25 cellular contexts compared by ENCODE assay signal in the genomic region with DNA sequence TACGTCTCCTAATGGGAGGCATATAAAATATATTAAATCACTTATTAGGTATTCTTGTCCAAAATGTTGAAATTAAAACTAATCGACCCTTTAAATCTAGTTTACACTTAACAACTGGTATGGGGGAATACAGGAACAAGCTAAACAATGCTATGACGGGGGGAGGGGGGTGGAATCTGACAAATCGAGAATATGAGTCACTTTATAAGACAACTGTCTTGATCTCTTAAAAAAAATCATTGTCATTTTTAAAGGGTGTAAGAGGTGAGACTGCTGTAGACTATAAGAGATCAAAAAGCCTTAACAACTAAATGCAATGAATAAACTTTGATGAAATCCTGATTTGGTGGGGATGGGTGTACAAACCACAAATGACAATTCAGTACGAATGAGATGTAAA. TPM values are rescaled to one million over a fixed set of nuclear protein-coding genes. Genes with fewer than 3 reads are reported as not detected.
A peak's percentile ranks its signal among the peaks of the same experiment; 100 is the strongest.
DNase-seq lines count a peak whose midpoint lies in the region; ATAC-seq and TF ChIP-seq lines count a peak whose summit lies in the region.
"Had no signal": no experiment of that assay in that cellular context is flagged by ENCODE, and none has a peak within 500 bp of the region (broad histone marks: within the 10 kb centered on the region; RNA-seq: fewer than 3 reads in every experiment).

No MANE protein-coding gene starts in this region.

- peaks cover 17% of the 10 kb centered on the region for H3K36me3 Mint-ChIP-seq in activated naive CD8-positive, alpha-beta T cell treated with anti-CD3 and anti-CD28 coated beads, Interleukin-2, amount 50 U/mL, for 24 hours (ENCODE audit: low read depth)
- peaks cover 15% of the 10 kb centered on the region for H3K36me3 Mint-ChIP-seq in WTC11

- H4K20me1 ChIP-seq in Loucy (ENCODE audit: insufficient read depth, low read length, poor library complexity, severe bottlenecking): peaks cover 80% of the 10 kb centered on the region

- H3K4me2 ChIP-seq in Loucy (ENCODE audit: low read depth, low read length, poor library complexity, severe bottlenecking): peak overlapping the region; percentile 41
- H3K4me2 ChIP-seq: SK-N-SH, smooth muscle cell had no signal

- H3F3A ChIP-seq in Loucy (ENCODE audit: low read depth): no peaks in the 10 kb centered on the region

- CTCF ChIA-PET in WTC11 (lab: Charles Lee): no interaction called here

- H3K4me1 Mint-ChIP-seq in activated naive CD8-positive, alpha-beta T cell treated with anti-CD3 and anti-CD28 coated beads, Interleukin-2, amount 50 U/mL, for 24 hours: peaks cover 81% of the 10 kb centered on the region
- peaks cover 11% of the 10 kb centered on the region for H3K4me1 Mint-ChIP-seq in WTC11

- TF ChIP-seq CTCF in Loucy (conservative IDR thresholded peaks at IDR 0.05; ENCODE audit: low read length) (no peak), WTC11 (IDR thresholded peaks at IDR 0.05) (no peak)

- DNase-seq in activated T-cell treated with anti-CD3 and anti-CD28 coated beads for 4 hours (peak; percentile 31), WTC11 (ENCODE audit: low spot score) (no peak), GDM1 (lab: John Stamatoyannopoulos, UW) (no peak), Right ventricle myocardium inferior (ENCODE audit: missing footprints) (no peak)
- DNase-seq in activated T-cell treated with anti-CD3 and anti-CD28 coated beads, Interleukin-2, amount 50 U/mL, for 48 hours: no peak
- no peak for DNase-seq in activated naive CD8-positive, alpha-beta T cell treated with anti-CD3 and anti-CD28 coated beads, Interleukin-2, amount 50 U/mL, for 24 hours
- DNase-seq in stimulated activated CD4-positive, alpha-beta T cell treated with anti-CD3 and anti-CD28 coated beads, Interleukin-4, amount 100 ng/mL, for 1 hour: peak; percentile 34
- DNase-seq: activated effector memory CD4-positive, alpha-beta T cell treated with anti-CD3 and anti-CD28 coated beads, Interleukin-2, amount 50 U/mL, for 16 hours; aorta; DMS153; kidney glomerular epithelial cell; MM.1S; NCI-H1417 treated with DMSO at 0.1 percent for 48 hours; NCI-H2107; NK-92 treated with Interleukin-12 subunit alpha and Interleukin-12 subunit beta, amount 100 ng/mL, for 24 hours; SK-N-SH had no signal

- no peak overlapping the region for H2AFZ ChIP-seq in Loucy (ENCODE audit: low read length)

- intact Hi-C loops in Right ventricle myocardium inferior (cut with DNase I): no loop called here

- peak overlapping the region; percentile 12 for H3K9ac ChIP-seq in Loucy (ENCODE audit: low read depth, low read length, poor library complexity, severe bottlenecking)
- H3K9ac ChIP-seq: SK-N-SH had no signal

- peaks cover 1% of the 10 kb centered on the region; the same call in 1 of the 2 replicates for H3K36me3 ChIP-seq in Loucy (ENCODE audit: insufficient read depth, low read length)
- H3K36me3 ChIP-seq: suprapubic skin had no signal

- H3K27me3 ChIP-seq in Loucy (ENCODE audit: insufficient read depth, low read length, poor library complexity, severe bottlenecking): no peaks in the 10 kb centered on the region
- H3K27me3 ChIP-seq: suprapubic skin had no signal

- no peaks in the 10 kb centered on the region for H3K27me3 Mint-ChIP-seq in activated naive CD8-positive, alpha-beta T cell treated with anti-CD3 and anti-CD28 coated beads, Interleukin-2, amount 50 U/mL, for 24 hours
- no peaks in the 10 kb centered on the region; the same call in 1 of the 2 replicates for H3K27me3 Mint-ChIP-seq in WTC11 (ENCODE audit: low read depth)
- H3K27me3 Mint-ChIP-seq: dendritic cell treated with granulocyte-macrophage colony-stimulating factor and Interleukin-4, amounts not matched to agents 40 ng/mL and 50 ng/mL, for 4 days had no signal

- peak overlapping the region; percentile 5 for H3K27ac Mint-ChIP-seq in activated naive CD8-positive, alpha-beta T cell treated with anti-CD3 and anti-CD28 coated beads, Interleukin-2, amount 50 U/mL, for 24 hours
- H3K27ac Mint-ChIP-seq in WTC11: no peak overlapping the region

- H3K9me3 ChIP-seq in Loucy (ENCODE audit: insufficient read depth, low read depth, low read length): peaks cover 5% of the 10 kb centered on the region; the same call in 1 of the 2 replicates
- H3K9me3 ChIP-seq: SK-N-SH, suprapubic skin had no signal

- H3K9me3 Mint-ChIP-seq in activated naive CD8-positive, alpha-beta T cell treated with anti-CD3 and anti-CD28 coated beads, Interleukin-2, amount 50 U/mL, for 24 hours: no peaks in the 10 kb centered on the region
- H3K9me3 Mint-ChIP-seq in WTC11: peaks cover 13% of the 10 kb centered on the region
- H3K9me3 Mint-ChIP-seq: dendritic cell treated with granulocyte-macrophage colony-stimulating factor and Interleukin-4, amounts not matched to agents 40 ng/mL and 50 ng/mL, for 4 days had no signal

- peaks cover 50% of the 10 kb centered on the region for H3K4me1 ChIP-seq in Loucy (ENCODE audit: insufficient read depth, low read length, poor library complexity, severe bottlenecking)

- H3K4me3 Mint-ChIP-seq in activated naive CD8-positive, alpha-beta T cell treated with anti-CD3 and anti-CD28 coated beads, Interleukin-2, amount 50 U/mL, for 24 hours: no peak overlapping the region
- H3K4me3 Mint-ChIP-seq in WTC11: no peak overlapping the region
- H3K4me3 Mint-ChIP-seq: CD14-positive monocyte; dendritic cell treated with granulocyte-macrophage colony-stimulating factor and Interleukin-4, amounts not matched to agents 40 ng/mL and 50 ng/mL, for 4 days had no signal

- no peaks in the 10 kb centered on the region for H3K9me2 ChIP-seq in Loucy (replicated peaks; ENCODE audit: low read depth, low read length)
- H3K9me2 ChIP-seq: SK-N-SH had no signal

- H3K79me2 ChIP-seq in Loucy (ENCODE audit: insufficient read depth, low read length): peaks cover 96% of the 10 kb centered on the region

- POLR2A ChIA-PET in WTC11 (lab: Charles Lee): no interaction called here

- H3K4me3 ChIP-seq in Loucy (ENCODE audit: low read length, poor library complexity, severe bottlenecking): peak overlapping the region; percentile 40
- H3K4me3 ChIP-seq: lung, smooth muscle cell, suprapubic skin had no signal

- no peak for ATAC-seq in activated naive CD8-positive, alpha-beta T cell treated with anti-CD3 and anti-CD28 coated beads, Interleukin-2, amount 50 U/mL, for 24 hours
- ATAC-seq in WTC11 (no peak), Right ventricle myocardium inferior (no peak)

TF ChIP-seq in WTC11, 78 proteins besides CTCF, POLR2A, EP300 and RAD21 (continues in another document):
- no peak for TF ChIP-seq ZNF121 (CRISPR knock-in tag; IDR thresholded peaks at IDR 0.05)
- no peak for TF ChIP-seq TEAD1 (CRISPR knock-in tag; IDR thresholded peaks at IDR 0.05)
- TF ChIP-seq USF2 (CRISPR knock-in tag; IDR thresholded peaks at IDR 0.05): no peak
- TF ChIP-seq NFE2L1 (CRISPR knock-in tag; IDR thresholded peaks at IDR 0.05): no peak
- TF ChIP-seq, protein P1, sequence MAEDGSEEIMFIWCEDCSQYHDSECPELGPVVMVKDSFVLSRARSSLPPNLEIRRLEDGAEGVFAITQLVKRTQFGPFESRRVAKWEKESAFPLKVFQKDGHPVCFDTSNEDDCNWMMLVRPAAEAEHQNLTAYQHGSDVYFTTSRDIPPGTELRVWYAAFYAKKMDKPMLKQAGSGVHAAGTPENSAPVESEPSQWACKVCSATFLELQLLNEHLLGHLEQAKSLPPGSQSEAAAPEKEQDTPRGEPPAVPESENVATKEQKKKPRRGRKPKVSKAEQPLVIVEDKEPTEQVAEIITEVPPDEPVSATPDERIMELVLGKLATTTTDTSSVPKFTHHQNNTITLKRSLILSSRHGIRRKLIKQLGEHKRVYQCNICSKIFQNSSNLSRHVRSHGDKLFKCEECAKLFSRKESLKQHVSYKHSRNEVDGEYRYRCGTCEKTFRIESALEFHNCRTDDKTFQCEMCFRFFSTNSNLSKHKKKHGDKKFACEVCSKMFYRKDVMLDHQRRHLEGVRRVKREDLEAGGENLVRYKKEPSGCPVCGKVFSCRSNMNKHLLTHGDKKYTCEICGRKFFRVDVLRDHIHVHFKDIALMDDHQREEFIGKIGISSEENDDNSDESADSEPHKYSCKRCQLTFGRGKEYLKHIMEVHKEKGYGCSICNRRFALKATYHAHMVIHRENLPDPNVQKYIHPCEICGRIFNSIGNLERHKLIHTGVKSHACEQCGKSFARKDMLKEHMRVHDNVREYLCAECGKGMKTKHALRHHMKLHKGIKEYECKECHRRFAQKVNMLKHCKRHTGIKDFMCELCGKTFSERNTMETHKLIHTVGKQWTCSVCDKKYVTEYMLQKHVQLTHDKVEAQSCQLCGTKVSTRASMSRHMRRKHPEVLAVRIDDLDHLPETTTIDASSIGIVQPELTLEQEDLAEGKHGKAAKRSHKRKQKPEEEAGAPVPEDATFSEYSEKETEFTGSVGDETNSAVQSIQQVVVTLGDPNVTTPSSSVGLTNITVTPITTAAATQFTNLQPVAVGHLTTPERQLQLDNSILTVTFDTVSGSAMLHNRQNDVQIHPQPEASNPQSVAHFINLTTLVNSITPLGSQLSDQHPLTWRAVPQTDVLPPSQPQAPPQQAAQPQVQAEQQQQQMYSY (CRISPR knock-in tag; IDR thresholded peaks at IDR 0.05): no peak
- TF ChIP-seq TCF7 (CRISPR knock-in tag; IDR thresholded peaks at IDR 0.05; ENCODE audit: low read depth): no peak
- no peak for TF ChIP-seq NFATC4 (CRISPR knock-in tag; IDR thresholded peaks at IDR 0.05)
- TF ChIP-seq CDX4 (CRISPR knock-in tag; IDR thresholded peaks at IDR 0.05; ENCODE audit: borderline replicate concordance): no peak
- TF ChIP-seq CBFB (CRISPR knock-in tag; IDR thresholded peaks at IDR 0.05; ENCODE audit: low read depth): no peak
- TF ChIP-seq HMGA2 (CRISPR knock-in tag; IDR thresholded peaks at IDR 0.05): no peak

RNA-seq across cellular contexts. Expression of gene MAP3K2, which starts 6.0 kb away (rescaled TPM):
- total RNA-seq in WTC11 (2021) (26.9 to 31.7 TPM (median 31.3 TPM) in 3 replicates), Right ventricle myocardium inferior (23.4 TPM)

RNA-seq across cellular contexts. Expression of gene PROC, which starts 36.5 kb away (rescaled TPM):
- 0.30 to 0.59 TPM (median 0.39 TPM) in 3 replicates for total RNA-seq in WTC11 (2021)
- total RNA-seq in Right ventricle myocardium inferior: not detected
- total RNA-seq: cardiac septum; pulmonary artery endothelial cell; T-helper 2 cell treated with Interferon-gamma antibody and Interleukin-4, amounts not matched to agents 100 ng/mL and 5 ng/mL, for 36 hours had no signal

Comparison
In these comparisons a context has a peak if more than half of its experiments do, and no peak if none do; other contexts are left out.
1. DNase-seq: peak in activated T-cell treated with anti-CD3 and anti-CD28 coated beads for 4 hours (single experiment) and stimulated activated CD4-positive, alpha-beta T cell treated with anti-CD3 and anti-CD28 coated beads, Interleukin-4, amount 100 ng/mL, for 1 hour (single experiment); none in activated T-cell treated with anti-CD3 and anti-CD28 coated beads, Interleukin-2, amount 50 U/mL, for 48 hours (0 of 2), activated naive CD8-positive, alpha-beta T cell treated with anti-CD3 and anti-CD28 coated beads, Interleukin-2, amount 50 U/mL, for 24 hours (single experiment), WTC11 (single experiment), GDM1 (single experiment) and Right ventricle myocardium inferior (single experiment).